ENCODE assay signal across 17 cellular contexts in the genomic region with DNA sequence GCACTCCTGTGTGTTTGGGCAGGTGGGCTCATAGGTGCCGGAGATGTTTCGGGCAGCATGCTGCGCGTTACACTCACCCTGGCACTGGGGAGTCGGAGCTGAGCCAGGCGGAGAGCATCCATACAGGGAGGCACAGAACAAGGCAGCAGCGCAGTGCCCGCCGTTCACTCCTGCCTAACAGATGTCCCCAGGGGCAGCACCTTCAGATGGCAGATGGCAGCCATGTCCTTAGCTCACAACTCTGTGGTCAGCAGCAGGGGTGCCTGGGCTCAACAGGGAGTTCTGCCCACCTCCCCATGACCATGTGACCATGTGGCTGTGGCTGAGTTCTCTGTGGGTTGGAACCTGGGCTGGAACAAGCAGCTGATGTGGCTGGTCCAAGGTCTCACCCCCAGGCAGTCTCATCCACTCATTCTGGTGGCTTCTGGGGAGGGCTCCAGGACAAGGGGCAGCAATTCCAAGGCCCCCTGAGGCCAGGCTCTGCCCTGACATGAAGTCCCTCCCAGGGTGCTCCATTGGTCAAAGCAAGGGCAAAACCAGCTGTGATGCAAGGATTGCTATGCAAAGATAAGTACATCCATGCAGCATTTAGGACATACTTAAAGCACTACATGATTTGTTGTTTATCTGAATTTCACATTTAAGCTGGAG.
"Had no signal": no experiment of that assay in that cellular context is flagged by ENCODE, and none has a peak within 500 bp of the region (broad histone marks: within the 10 kb centered on the region; RNA-seq: fewer than 3 reads in every experiment).

No MANE protein-coding gene starts in this region.

- H3K4me3 Mint-ChIP-seq: activated T-helper 17 cell treated with anti-CD3 and anti-CD28 coated beads, Interleukin-2, amount 50 U/mL, for 72 hours; dendritic cell treated with granulocyte-macrophage colony-stimulating factor and Interleukin-4, amounts not matched to agents 40 ng/mL and 50 ng/mL, for 4 days; nephron progenitor cell; stimulated activated naive B cell treated with anti-CD40 and anti-IgM and Interleukin-4, amounts not matched to agents 10 μg/mL and 1 μg/mL and 100 μg/mL, for 72 hours had no signal

- H3K4me2 ChIP-seq: hepatocyte, smooth muscle cell had no signal

- H3K27me3 ChIP-seq: body of pancreas, hepatocyte, ovary, transverse colon had no signal

- ATAC-seq: activated naive CD4-positive, alpha-beta T cell treated with anti-CD3 and anti-CD28 coated beads, Interleukin-2, amount 50 U/mL, for 72 hours; activated T-helper 17 cell treated with anti-CD3 and anti-CD28 coated beads, Interleukin-2, amount 50 U/mL, for 72 hours; body of pancreas; left cardiac atrium; stimulated activated naive B cell treated with anti-CD40 and anti-IgM and Interleukin-4, amounts not matched to agents 10 μg/mL and 1 μg/mL and 100 μg/mL, for 72 hours had no signal

- H3K36me3 Mint-ChIP-seq: stimulated activated naive B cell treated with anti-CD40 and anti-IgM and Interleukin-4, amounts not matched to agents 10 μg/mL and 1 μg/mL and 100 μg/mL, for 72 hours had no signal

- H3K9me3 Mint-ChIP-seq: activated T-helper 17 cell treated with anti-CD3 and anti-CD28 coated beads, Interleukin-2, amount 50 U/mL, for 72 hours; dendritic cell treated with granulocyte-macrophage colony-stimulating factor and Interleukin-4, amounts not matched to agents 40 ng/mL and 50 ng/mL, for 4 days had no signal

- H3K9me3 ChIP-seq: ovary had no signal

- H3K4me1 Mint-ChIP-seq: activated T-helper 17 cell treated with anti-CD3 and anti-CD28 coated beads, Interleukin-2, amount 50 U/mL, for 72 hours; stimulated activated naive B cell treated with anti-CD40 and anti-IgM and Interleukin-4, amounts not matched to agents 10 μg/mL and 1 μg/mL and 100 μg/mL, for 72 hours had no signal

- H3K4me3 ChIP-seq: body of pancreas, hepatocyte, lung, ovary, smooth muscle cell, transverse colon had no signal

- H3K27ac ChIP-seq: body of pancreas, hepatocyte, ovary, transverse colon had no signal

- H3K27ac Mint-ChIP-seq: activated naive CD4-positive, alpha-beta T cell treated with anti-CD3 and anti-CD28 coated beads, Interleukin-2, amount 50 U/mL, for 72 hours; activated T-helper 17 cell treated with anti-CD3 and anti-CD28 coated beads, Interleukin-2, amount 50 U/mL, for 72 hours; dendritic cell treated with granulocyte-macrophage colony-stimulating factor and Interleukin-4, amounts not matched to agents 40 ng/mL and 50 ng/mL, for 4 days; nephron progenitor cell; stimulated activated naive B cell treated with anti-CD40 and anti-IgM and Interleukin-4, amounts not matched to agents 10 μg/mL and 1 μg/mL and 100 μg/mL, for 72 hours had no signal

- H2AFZ ChIP-seq: hepatocyte had no signal

- H3K79me2 ChIP-seq: hepatocyte had no signal

- H3K36me3 ChIP-seq: ovary, transverse colon had no signal

- DNase-seq: activated CD4-positive, alpha-beta T cell treated with anti-CD3 and anti-CD28 coated beads, Interleukin-2, amount 50 U/mL, for 4 hours; activated T-cell treated with anti-CD3 and anti-CD28 coated beads for 4 hours; amniotic stem cell; body of pancreas; central memory CD4-positive, alpha-beta T cell; left cardiac atrium; nephron progenitor cell; ovary; stimulated activated naive B cell treated with anti-CD40 and anti-IgM and Interleukin-4, amounts not matched to agents 10 μg/mL and 1 μg/mL and 100 μg/mL, for 72 hours; substantia nigra; transverse colon had no signal

- H3K4me1 ChIP-seq: body of pancreas, transverse colon had no signal
